ENCODE assay signal across 1 cellular context in the genomic region with DNA sequence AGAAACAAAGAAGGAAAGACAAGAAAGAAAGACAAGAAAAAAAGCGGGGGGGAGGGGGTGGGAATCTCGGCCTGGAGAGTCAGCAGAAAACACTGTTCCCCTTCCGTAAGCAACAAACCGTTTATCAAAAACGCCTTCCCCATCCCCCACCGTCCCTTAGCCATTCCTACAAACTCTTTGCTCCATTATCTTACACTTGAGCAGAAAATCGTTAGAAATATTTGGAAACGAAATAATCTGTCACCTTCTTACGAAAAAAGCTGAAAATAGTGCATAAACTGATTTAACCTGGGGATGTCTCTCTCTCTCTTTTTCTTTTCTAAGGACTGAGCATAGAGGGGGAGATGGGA.
TF ChIP-seq lines count a peak whose summit lies in the region.

No MANE protein-coding gene starts in this region.

TF ChIP-seq in GM23338, 12 proteins besides CTCF, POLR2A, EP300 and RAD21 (continued from another document):
- TF ChIP-seq, protein P1, sequence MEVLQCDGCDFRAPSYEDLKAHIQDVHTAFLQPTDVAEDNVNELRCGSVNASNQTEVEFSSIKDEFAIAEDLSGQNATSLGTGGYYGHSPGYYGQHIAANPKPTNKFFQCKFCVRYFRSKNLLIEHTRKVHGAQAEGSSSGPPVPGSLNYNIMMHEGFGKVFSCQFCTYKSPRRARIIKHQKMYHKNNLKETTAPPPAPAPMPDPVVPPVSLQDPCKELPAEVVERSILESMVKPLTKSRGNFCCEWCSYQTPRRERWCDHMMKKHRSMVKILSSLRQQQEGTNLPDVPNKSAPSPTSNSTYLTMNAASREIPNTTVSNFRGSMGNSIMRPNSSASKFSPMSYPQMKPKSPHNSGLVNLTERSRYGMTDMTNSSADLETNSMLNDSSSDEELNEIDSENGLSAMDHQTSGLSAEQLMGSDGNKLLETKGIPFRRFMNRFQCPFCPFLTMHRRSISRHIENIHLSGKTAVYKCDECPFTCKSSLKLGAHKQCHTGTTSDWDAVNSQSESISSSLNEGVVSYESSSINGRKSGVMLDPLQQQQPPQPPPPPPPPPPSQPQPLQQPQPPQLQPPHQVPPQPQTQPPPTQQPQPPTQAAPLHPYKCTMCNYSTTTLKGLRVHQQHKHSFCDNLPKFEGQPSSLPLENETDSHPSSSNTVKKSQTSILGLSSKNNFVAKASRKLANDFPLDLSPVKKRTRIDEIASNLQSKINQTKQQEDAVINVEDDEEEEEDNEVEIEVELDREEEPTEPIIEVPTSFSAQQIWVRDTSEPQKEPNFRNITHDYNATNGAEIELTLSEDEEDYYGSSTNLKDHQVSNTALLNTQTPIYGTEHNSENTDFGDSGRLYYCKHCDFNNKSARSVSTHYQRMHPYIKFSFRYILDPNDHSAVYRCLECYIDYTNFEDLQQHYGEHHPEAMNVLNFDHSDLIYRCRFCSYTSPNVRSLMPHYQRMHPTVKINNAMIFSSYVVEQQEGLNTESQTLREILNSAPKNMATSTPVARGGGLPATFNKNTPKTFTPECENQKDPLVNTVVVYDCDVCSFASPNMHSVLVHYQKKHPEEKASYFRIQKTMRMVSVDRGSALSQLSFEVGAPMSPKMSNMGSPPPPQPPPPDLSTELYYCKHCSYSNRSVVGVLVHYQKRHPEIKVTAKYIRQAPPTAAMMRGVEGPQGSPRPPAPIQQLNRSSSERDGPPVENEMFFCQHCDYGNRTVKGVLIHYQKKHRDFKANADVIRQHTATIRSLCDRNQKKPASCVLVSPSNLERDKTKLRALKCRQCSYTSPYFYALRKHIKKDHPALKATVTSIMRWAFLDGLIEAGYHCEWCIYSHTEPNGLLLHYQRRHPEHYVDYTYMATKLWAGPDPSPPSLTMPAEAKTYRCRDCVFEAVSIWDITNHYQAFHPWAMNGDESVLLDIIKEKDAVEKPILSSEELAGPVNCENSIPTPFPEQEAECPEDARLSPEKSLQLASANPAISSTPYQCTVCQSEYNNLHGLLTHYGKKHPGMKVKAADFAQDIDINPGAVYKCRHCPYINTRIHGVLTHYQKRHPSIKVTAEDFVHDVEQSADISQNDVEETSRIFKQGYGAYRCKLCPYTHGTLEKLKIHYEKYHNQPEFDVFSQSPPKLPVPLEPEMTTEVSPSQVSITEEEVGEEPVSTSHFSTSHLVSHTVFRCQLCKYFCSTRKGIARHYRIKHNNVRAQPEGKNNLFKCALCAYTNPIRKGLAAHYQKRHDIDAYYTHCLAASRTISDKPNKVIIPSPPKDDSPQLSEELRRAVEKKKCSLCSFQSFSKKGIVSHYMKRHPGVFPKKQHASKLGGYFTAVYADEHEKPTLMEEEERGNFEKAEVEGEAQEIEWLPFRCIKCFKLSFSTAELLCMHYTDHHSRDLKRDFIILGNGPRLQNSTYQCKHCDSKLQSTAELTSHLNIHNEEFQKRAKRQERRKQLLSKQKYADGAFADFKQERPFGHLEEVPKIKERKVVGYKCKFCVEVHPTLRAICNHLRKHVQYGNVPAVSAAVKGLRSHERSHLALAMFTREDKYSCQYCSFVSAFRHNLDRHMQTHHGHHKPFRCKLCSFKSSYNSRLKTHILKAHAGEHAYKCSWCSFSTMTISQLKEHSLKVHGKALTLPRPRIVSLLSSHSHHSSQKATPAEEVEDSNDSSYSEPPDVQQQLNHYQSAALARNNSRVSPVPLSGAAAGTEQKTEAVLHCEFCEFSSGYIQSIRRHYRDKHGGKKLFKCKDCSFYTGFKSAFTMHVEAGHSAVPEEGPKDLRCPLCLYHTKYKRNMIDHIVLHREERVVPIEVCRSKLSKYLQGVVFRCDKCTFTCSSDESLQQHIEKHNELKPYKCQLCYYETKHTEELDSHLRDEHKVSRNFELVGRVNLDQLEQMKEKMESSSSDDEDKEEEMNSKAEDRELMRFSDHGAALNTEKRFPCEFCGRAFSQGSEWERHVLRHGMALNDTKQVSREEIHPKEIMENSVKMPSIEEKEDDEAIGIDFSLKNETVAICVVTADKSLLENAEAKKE (CRISPR knock-in tag; IDR thresholded peaks at IDR 0.05), result no peak
